21 cellular contexts compared by ENCODE assay signal in genomic region chr12:6919588-6919987, GRCh38. TPM values are rescaled to one million over a fixed set of nuclear protein-coding genes. Genes with fewer than 3 reads are reported as not detected.
DNase-seq lines count a peak whose midpoint lies in the region; ATAC-seq, FAIRE-seq and TF ChIP-seq lines count a peak whose summit lies in the region.
"Had no signal": no experiment of that assay in that cellular context is flagged by ENCODE, and none has a peak within 500 bp of the region (broad histone marks: within the 10 kb centered on the region; RNA-seq: fewer than 3 reads in every experiment).

No MANE protein-coding gene starts in this region.

- peak overlapping the region; percentile 9 for H3K27ac Mint-ChIP-seq in endodermal cell

- no peak for TF ChIP-seq RAD21 in HepG2 (CRISPR knock-in tag; IDR thresholded peaks at IDR 0.05)

- intact Hi-C loops in HepG2 (cut with micrococcal nuclease; ENCODE audit: unreplicated experiment) (no loop called here), right lobe of liver (cut with DNase I) (no loop called here), aorta (cut with DNase I) (no loop called here)

- H3K27ac ChIP-seq in HepG2 (ENCODE audit: extremely low read length, insufficient read depth, low read length) (no peak overlapping the region), right lobe of liver (no peak overlapping the region), endodermal cell (ENCODE audit: low read depth, low read length) (no peak overlapping the region), aorta (ENCODE audit: low read depth in 1 of 2, low read length in 2 of 2) (no peak overlapping the region)

- no peak for TF ChIP-seq EP300 in HepG2 (IDR thresholded peaks at IDR 0.05; ENCODE audit: low read depth in 2 of 2, low read length in 2 of 2)
- no peak for TF ChIP-seq EP300 in HepG2 (CRISPR knock-in tag; IDR thresholded peaks at IDR 0.05; ENCODE audit: borderline replicate concordance)

- no peak overlapping the region for H3K4me3 ChIP-seq in HepG2 (replicated peaks in 1 of 3; ENCODE audit: insufficient read depth in 1 of 3, low read depth in 2 of 3, low read length in 3 of 3)
- no peak overlapping the region for H3K4me3 ChIP-seq in right lobe of liver
- no peak overlapping the region for H3K4me3 ChIP-seq in endodermal cell (ENCODE audit: low read length)
- no peak overlapping the region for H3K4me3 ChIP-seq in aorta (ENCODE audit: low read length in 2 of 2)

- ATAC-seq in HepG2 (no peak), right lobe of liver (no peak), aorta (ENCODE audit: low FRiP score) (no peak), esophagus mucosa (no peak), HG03280 (IDR thresholded peaks at IDR 0.05; ENCODE audit: unreplicated experiment) (no peak)

- 95% methylated on average over 7 of the region's 7 CpGs for WGBS in HepG2 (ENCODE audit: low lambda C conversion rate)
- WGBS in right lobe of liver (ENCODE audit: insufficient coverage, low coverage, low lambda C conversion rate, missing lambda C conversion rate), result 51% methylated on average over 7 of the region's 7 CpGs
- WGBS in endodermal cell (ENCODE audit: insufficient coverage in 1 of 2, insufficient read length in 1 of 2), 2 experiments, result 60 to 88% methylated on average over 3 to 7 of the region's 7 CpGs
- WGBS in aorta, 2 donors, result 70 to 71% methylated on average over 7 of the region's 7 CpGs

- TF ChIP-seq CTCF in HepG2 (CRISPR knock-in tag; IDR thresholded peaks at IDR 0.05), result no peak
- no peak for TF ChIP-seq CTCF in right lobe of liver (IDR thresholded peaks at IDR 0.05)
- TF ChIP-seq CTCF in endodermal cell (conservative IDR thresholded peaks at IDR 0.05), result peak; percentile 47

- H2AFZ ChIP-seq in HepG2 (ENCODE audit: low read length), result no peak overlapping the region

- CTCF ChIA-PET in HepG2 (lab: Yijun Ruan, JAX; ENCODE audit: low intra/inter-chr PET ratio, low total read pairs), result no interaction called here

- no peak for FAIRE-seq in HepG2 (lab: Jason Lieb, UNC)
- FAIRE-seq: endometrium had no signal

- POLR2A ChIA-PET in HepG2 (lab: Yijun Ruan, JAX), result no interaction called here

- H3K4me1 Mint-ChIP-seq in endodermal cell, result peaks cover 35% of the 10 kb centered on the region

- H4K20me1 ChIP-seq in HepG2 (ENCODE audit: insufficient read depth, low read length), result no peaks in the 10 kb centered on the region

- H3K4me2 ChIP-seq in HepG2 (ENCODE audit: low read depth, low read length), result no peak overlapping the region

- no peaks in the 10 kb centered on the region for H3K9me3 Mint-ChIP-seq in endodermal cell

- H3K9ac ChIP-seq in HepG2 (ENCODE audit: insufficient read depth, low read depth, low read length), result no peak overlapping the region
- no peak overlapping the region for H3K9ac ChIP-seq in endodermal cell (ENCODE audit: extremely low read depth, low read length, poor library complexity, severe bottlenecking)

- TF ChIP-seq POLR2A in HepG2 (IDR thresholded peaks at IDR 0.05; ENCODE audit: insufficient read depth in 1 of 2, low read depth in 2 of 2, low read length in 2 of 2), result no peak
- no peak for TF ChIP-seq POLR2A in right lobe of liver (IDR thresholded peaks at IDR 0.05)

- peaks cover 26% of the 10 kb centered on the region for H3K4me1 ChIP-seq in HepG2 (ENCODE audit: insufficient read depth, low read length)
- peaks cover 0 to 10% (median 1%) of the 10 kb centered on the region in 4 donors for H3K4me1 ChIP-seq in right lobe of liver
- no peaks in the 10 kb centered on the region for H3K4me1 ChIP-seq in endodermal cell (ENCODE audit: control insufficient read depth, insufficient read depth, low read length)
- no peaks in the 10 kb centered on the region for H3K4me1 ChIP-seq in aorta (ENCODE audit: control insufficient read depth in 1 of 2, insufficient read depth in 2 of 2, low read length in 2 of 2)

- no peak overlapping the region for H3K4me3 Mint-ChIP-seq in endodermal cell

- no TSS peak for BruUV-seq in HepG2 (replicated peaks; lab: Mats Ljungman, UMichigan)

- no peaks in the 10 kb centered on the region for H3K27me3 ChIP-seq in HepG2 (ENCODE audit: control insufficient read depth in 1 of 2, insufficient read depth in 2 of 2, low read length in 2 of 2)
- H3K27me3 ChIP-seq in right lobe of liver, result no peaks in the 10 kb centered on the region
- H3K27me3 ChIP-seq in endodermal cell (ENCODE audit: control insufficient read depth, insufficient read depth, low read length, poor library complexity, severe bottlenecking), result peaks cover 8% of the 10 kb centered on the region
- H3K27me3 ChIP-seq in aorta (ENCODE audit: control insufficient read depth in 1 of 2, insufficient read depth in 2 of 2, low read length in 1 of 2), result no peaks in the 10 kb centered on the region

- H3K79me2 ChIP-seq in HepG2 (ENCODE audit: insufficient read depth, low read length), result peaks cover 15% of the 10 kb centered on the region

- H3K36me3 ChIP-seq in HepG2 (replicated peaks in 1 of 2; ENCODE audit: control insufficient read depth in 1 of 2, insufficient read depth in 2 of 2, low read length in 2 of 2) (peaks cover 5 to 36% of the 10 kb centered on the region in 2 experiments; a peak in 3 of 5 replicates), right lobe of liver (no peaks in the 10 kb centered on the region), endodermal cell (ENCODE audit: control insufficient read depth, insufficient read depth, low read length) (peaks cover 6% of the 10 kb centered on the region), aorta (ENCODE audit: control insufficient read depth in 1 of 2, insufficient read depth in 2 of 2, low read length in 1 of 2) (no peaks in the 10 kb centered on the region)

- H3K9me3 ChIP-seq in HepG2 (ENCODE audit: low read length), result no peaks in the 10 kb centered on the region
- no peaks in the 10 kb centered on the region for H3K9me3 ChIP-seq in right lobe of liver
- H3K9me3 ChIP-seq in endodermal cell (ENCODE audit: control insufficient read depth, low read length), result no peaks in the 10 kb centered on the region
- H3K9me3 ChIP-seq in aorta (ENCODE audit: control insufficient read depth, low read length), result no peaks in the 10 kb centered on the region

- in situ Hi-C loops in HepG2 (cut with HindIII; ENCODE audit: extremely low pct_ligation_motif_present, low pct_unique_long_range_greater_than_20kb), result no loop called here

- H3K27me3 Mint-ChIP-seq in endodermal cell (ENCODE audit: insufficient read depth), result peaks cover 17% of the 10 kb centered on the region

- DNase-seq in HepG2 (ENCODE audit: low spot score) (no peak), right lobe of liver (no peak), UCSD-AML1 (lab: John Stamatoyannopoulos, UW; ENCODE audit: unreplicated experiment) (peak; percentile 32), endodermal cell (peak; percentile 61), aorta (peak; percentile 27 to 31), NCI-H1694 treated with DMSO at 0.1 percent for 48 hours (lab: John Stamatoyannopoulos, UW) (no peak)
- DNase-seq: activated CD4-positive, alpha-beta T cell treated with anti-CD3 and anti-CD28 coated beads, Interleukin-2, amount 50 U/mL, for 1 hour; activated gamma-delta T cell treated with Interleukin-2 at 50 U/mL for 16 hours; central memory CD4-positive, alpha-beta T cell; DMS153; HCEC 1CT; kidney glomerular epithelial cell; NCI-H2081 treated with DMSO at 0.1 percent for 48 hours; stimulated activated CD4-positive, alpha-beta T cell treated with anti-CD3 and anti-CD28 coated beads, Interleukin-12 subunit alpha, Interleukin-12 subunit beta, amount 100 ng/mL, for 4 hours had no signal

- H3K36me3 Mint-ChIP-seq in endodermal cell (ENCODE audit: low read depth), result peaks cover 38% of the 10 kb centered on the region

RNA-seq across cellular contexts. Expression of gene ENO2, which starts 5.2 kb away (rescaled TPM):
- total RNA-seq in HepG2 (2016; rRNA removed; fragmentation: Illumina TruSeq; extraction: Trizol) (15.9 and 19.3 TPM in 2 replicates), right lobe of liver (1 to 10 TPM; 1.1 to 9.3 (median 2.0) TPM), endodermal cell (100 to 1,000 TPM; 104 to 139 TPM), aorta (10 to 100 TPM; 59.0 to 79.5 TPM), esophagus mucosa (3.7 TPM)
- total RNA-seq in HepG2 (2016; cell fraction: cytosol; rRNA removed; fragmentation: Illumina TruSeq; extraction: Trizol; ENCODE audit: low read depth), result 5.8 and 6.3 TPM in 2 replicates
- total RNA-seq in HepG2 (2016; cell fraction: insoluble cytoplasmic fraction; rRNA removed; fragmentation: Illumina TruSeq; extraction: Trizol), result 12.7 and 19.8 TPM in 2 replicates
- 7.9 and 8.5 TPM in 2 replicates for total RNA-seq in HepG2 (2016; cell fraction: membrane; rRNA removed; fragmentation: Illumina TruSeq; extraction: Trizol)
- 21.7 and 25.4 TPM in 2 replicates for total RNA-seq in HepG2 (2016; cell fraction: nucleus; rRNA removed; fragmentation: Illumina TruSeq; extraction: Trizol)
- polyA plus RNA-seq in HepG2 (2011; rRNA removed) (136 and 144 TPM in 2 replicates), aorta (100 to 1,000 TPM in 1 of 2 donors, 10 to 100 TPM in 1; 14.7 to 116 TPM)
- polyA plus RNA-seq in HepG2 (2011; cell fraction: cytosol; rRNA removed), result 105 and 112 TPM in 2 replicates
- polyA plus RNA-seq in HepG2 (2011; cell fraction: nucleus; rRNA removed), result 451 and 486 TPM in 2 replicates
- 102 and 116 TPM in 2 replicates for polyA plus RNA-seq in HepG2 (2012)
- polyA plus RNA-seq in HepG2 (2016; cell fraction: cytosol; fragmentation: Illumina TruSeq; extraction: Trizol; ENCODE audit: low read depth), result 3.6 and 3.8 TPM in 2 replicates
- 18.2 and 20.1 TPM in 2 replicates for polyA plus RNA-seq in HepG2 (2016; cell fraction: insoluble cytoplasmic fraction; fragmentation: Illumina TruSeq; extraction: Trizol; ENCODE audit: low read depth)
- polyA plus RNA-seq in HepG2 (2016; cell fraction: membrane; fragmentation: Illumina TruSeq; extraction: Trizol; ENCODE audit: low read depth), result 7.1 and 7.2 TPM in 2 replicates
- polyA plus RNA-seq in HepG2 (2016; cell fraction: nucleus; fragmentation: Illumina TruSeq; extraction: Trizol; ENCODE audit: insufficient read depth, low read depth), result 89.6 and 99.9 TPM in 2 replicates
- polyA minus RNA-seq in HepG2 (2011; rRNA and poly(A)+ RNA removed; ENCODE audit: low replicate concordance), result 23.5 and 92.8 TPM in 2 replicates
- 35.6 and 39.9 TPM in 2 replicates for polyA minus RNA-seq in HepG2 (2011; cell fraction: cytosol; rRNA and poly(A)+ RNA removed)
- 44.7 and 52.6 TPM in 2 replicates for polyA minus RNA-seq in HepG2 (2011; cell fraction: nucleus; rRNA and poly(A)+ RNA removed)
- polyA plus RNA-seq in endodermal cell (2013, experiment 1 of 2), result 137 TPM
- polyA plus RNA-seq in endodermal cell (2013, experiment 2 of 2), result 107 TPM

RNA-seq across cellular contexts. Expression of gene ATN1, which starts 8.2 kb away (rescaled TPM):
- 2.1 TPM in 2 replicates for total RNA-seq in HepG2 (2016; rRNA removed; fragmentation: Illumina TruSeq; extraction: Trizol)
- total RNA-seq in HepG2 (2016; cell fraction: cytosol; rRNA removed; fragmentation: Illumina TruSeq; extraction: Trizol; ENCODE audit: low read depth), result 0.97 and 1.4 TPM in 2 replicates
- 1.8 and 2.3 TPM in 2 replicates for total RNA-seq in HepG2 (2016; cell fraction: insoluble cytoplasmic fraction; rRNA removed; fragmentation: Illumina TruSeq; extraction: Trizol)
- total RNA-seq in HepG2 (2016; cell fraction: membrane; rRNA removed; fragmentation: Illumina TruSeq; extraction: Trizol), result 3.1 and 3.4 TPM in 2 replicates
- total RNA-seq in HepG2 (2016; cell fraction: nucleus; rRNA removed; fragmentation: Illumina TruSeq; extraction: Trizol), result 3.3 and 4.6 TPM in 2 replicates
- 8.6 and 10.7 TPM in 2 replicates for polyA plus RNA-seq in HepG2 (2011; rRNA removed)
- 3.5 and 4.5 TPM in 2 replicates for polyA plus RNA-seq in HepG2 (2011; cell fraction: cytosol; rRNA removed)
- polyA plus RNA-seq in HepG2 (2011; cell fraction: nucleus; rRNA removed), result 50.2 and 56.9 TPM in 2 replicates
- polyA plus RNA-seq in HepG2 (2012), result 20.6 and 31.4 TPM in 2 replicates
- 8.7 and 9.0 TPM in 2 replicates for polyA plus RNA-seq in HepG2 (2016; cell fraction: cytosol; fragmentation: Illumina TruSeq; extraction: Trizol; ENCODE audit: low read depth)
- polyA plus RNA-seq in HepG2 (2016; cell fraction: insoluble cytoplasmic fraction; fragmentation: Illumina TruSeq; extraction: Trizol; ENCODE audit: low read depth), result 13.6 and 21.5 TPM in 2 replicates
- 11.0 and 15.3 TPM in 2 replicates for polyA plus RNA-seq in HepG2 (2016; cell fraction: membrane; fragmentation: Illumina TruSeq; extraction: Trizol; ENCODE audit: low read depth)
- polyA plus RNA-seq in HepG2 (2016; cell fraction: nucleus; fragmentation: Illumina TruSeq; extraction: Trizol; ENCODE audit: insufficient read depth, low read depth), result 41.0 and 44.9 TPM in 2 replicates
- 13.5 and 19.8 TPM in 2 replicates for polyA minus RNA-seq in HepG2 (2011; rRNA and poly(A)+ RNA removed; ENCODE audit: low replicate concordance)
- polyA minus RNA-seq in HepG2 (2011; cell fraction: cytosol; rRNA and poly(A)+ RNA removed), result 10.4 and 11.3 TPM in 2 replicates
- polyA minus RNA-seq in HepG2 (2011; cell fraction: nucleus; rRNA and poly(A)+ RNA removed), result 11.7 and 14.7 TPM in 2 replicates
- 10 to 100 TPM in 5 of 6 experiments, 1 to 10 TPM in 1; 9.2 to 24.1 (median 16.8) TPM for total RNA-seq in right lobe of liver
- 100 to 1,000 TPM; 111 to 244 TPM for total RNA-seq in endodermal cell
- 157 TPM for polyA plus RNA-seq in endodermal cell (2013, experiment 1 of 2)
- polyA plus RNA-seq in endodermal cell (2013, experiment 2 of 2), result 139 TPM
- total RNA-seq in aorta, result 100 to 1,000 TPM; 138 to 146 TPM
- 100 to 1,000 TPM in 1 of 2 donors, 10 to 100 TPM in 1; 22.7 to 149 TPM for polyA plus RNA-seq in aorta
- 29.1 TPM for total RNA-seq in esophagus mucosa

RNA-seq across cellular contexts. Expression of gene LRRC23, which starts 15.0 kb away (rescaled TPM):
- total RNA-seq in HepG2 (2016; rRNA removed; fragmentation: Illumina TruSeq; extraction: Trizol) (6.0 and 6.7 TPM in 2 replicates), right lobe of liver (1 to 10 TPM in 5 of 6 experiments, under 1 TPM in 1; 0.93 to 4.3 (median 2.6) TPM), endodermal cell (10 to 100 TPM in 1 of 2 donors, 1 to 10 TPM in 1; 7.8 to 11.5 TPM), aorta (10 to 100 TPM in 1 of 2 donors, 1 to 10 TPM in 1; 5.3 to 11.2 TPM), esophagus mucosa (3.2 TPM)
- 2.5 and 3.3 TPM in 2 replicates for total RNA-seq in HepG2 (2016; cell fraction: cytosol; rRNA removed; fragmentation: Illumina TruSeq; extraction: Trizol; ENCODE audit: low read depth)
- 5.1 and 7.7 TPM in 2 replicates for total RNA-seq in HepG2 (2016; cell fraction: insoluble cytoplasmic fraction; rRNA removed; fragmentation: Illumina TruSeq; extraction: Trizol)
- total RNA-seq in HepG2 (2016; cell fraction: membrane; rRNA removed; fragmentation: Illumina TruSeq; extraction: Trizol), result 5.0 and 6.0 TPM in 2 replicates
- total RNA-seq in HepG2 (2016; cell fraction: nucleus; rRNA removed; fragmentation: Illumina TruSeq; extraction: Trizol), result 4.0 and 5.4 TPM in 2 replicates
- polyA plus RNA-seq in HepG2 (2011; rRNA removed) (6.2 and 7.8 TPM in 2 replicates), aorta (10 to 100 TPM; 16.8 to 20.8 TPM)
- 5.2 TPM in 2 replicates for polyA plus RNA-seq in HepG2 (2011; cell fraction: cytosol; rRNA removed)
- 14.3 and 20.8 TPM in 2 replicates for polyA plus RNA-seq in HepG2 (2011; cell fraction: nucleus; rRNA removed)
- 5.3 and 6.9 TPM in 2 replicates for polyA plus RNA-seq in HepG2 (2012)
- polyA plus RNA-seq in HepG2 (2016; cell fraction: cytosol; fragmentation: Illumina TruSeq; extraction: Trizol; ENCODE audit: low read depth), result 3.0 and 3.1 TPM in 2 replicates
- polyA plus RNA-seq in HepG2 (2016; cell fraction: insoluble cytoplasmic fraction; fragmentation: Illumina TruSeq; extraction: Trizol; ENCODE audit: low read depth), result 6.4 and 8.2 TPM in 2 replicates
- 5.2 TPM in 2 replicates for polyA plus RNA-seq in HepG2 (2016; cell fraction: membrane; fragmentation: Illumina TruSeq; extraction: Trizol; ENCODE audit: low read depth)
- polyA plus RNA-seq in HepG2 (2016; cell fraction: nucleus; fragmentation: Illumina TruSeq; extraction: Trizol; ENCODE audit: insufficient read depth, low read depth), result 7.8 and 11.0 TPM in 2 replicates
- 5.6 and 8.7 TPM in 2 replicates for polyA minus RNA-seq in HepG2 (2011; rRNA and poly(A)+ RNA removed; ENCODE audit: low replicate concordance)
- polyA minus RNA-seq in HepG2 (2011; cell fraction: cytosol; rRNA and poly(A)+ RNA removed), result 1.3 and 2.2 TPM in 2 replicates
- 9.1 and 14.9 TPM in 2 replicates for polyA minus RNA-seq in HepG2 (2011; cell fraction: nucleus; rRNA and poly(A)+ RNA removed)
- polyA plus RNA-seq in endodermal cell (2013, experiment 1 of 2), result 12.5 TPM
- 8.9 TPM for polyA plus RNA-seq in endodermal cell (2013, experiment 2 of 2)

RNA-seq across cellular contexts. Expression of gene RNU7-1, which starts 24.0 kb away (rescaled TPM):
- total RNA-seq in HepG2 (2016; rRNA removed; fragmentation: Illumina TruSeq; extraction: Trizol) (not detected in 2 replicates), right lobe of liver (not detected), endodermal cell (not detected), aorta (not detected), esophagus mucosa (not detected)
- total RNA-seq in HepG2 (2016; cell fraction: cytosol; rRNA removed; fragmentation: Illumina TruSeq; extraction: Trizol; ENCODE audit: low read depth), result not detected in 2 replicates
- not detected in 2 replicates for total RNA-seq in HepG2 (2016; cell fraction: insoluble cytoplasmic fraction; rRNA removed; fragmentation: Illumina TruSeq; extraction: Trizol)
- total RNA-seq in HepG2 (2016; cell fraction: membrane; rRNA removed; fragmentation: Illumina TruSeq; extraction: Trizol), result not detected in 2 replicates
- total RNA-seq in HepG2 (2016; cell fraction: nucleus; rRNA removed; fragmentation: Illumina TruSeq; extraction: Trizol), result not detected in 2 replicates
- polyA plus RNA-seq in HepG2 (2011; rRNA removed) (not detected in 2 replicates), aorta (not detected)
- polyA plus RNA-seq in HepG2 (2011; cell fraction: cytosol; rRNA removed), result not detected in 2 replicates
- not detected in 2 replicates for polyA plus RNA-seq in HepG2 (2011; cell fraction: nucleus; rRNA removed)
- not detected in 2 replicates for polyA plus RNA-seq in HepG2 (2012)
- polyA plus RNA-seq in HepG2 (2016; cell fraction: cytosol; fragmentation: Illumina TruSeq; extraction: Trizol; ENCODE audit: low read depth), result not detected in 2 replicates
- polyA plus RNA-seq in HepG2 (2016; cell fraction: insoluble cytoplasmic fraction; fragmentation: Illumina TruSeq; extraction: Trizol; ENCODE audit: low read depth), result not detected in 2 replicates
- polyA plus RNA-seq in HepG2 (2016; cell fraction: membrane; fragmentation: Illumina TruSeq; extraction: Trizol; ENCODE audit: low read depth), result not detected in 2 replicates
- polyA plus RNA-seq in HepG2 (2016; cell fraction: nucleus; fragmentation: Illumina TruSeq; extraction: Trizol; ENCODE audit: insufficient read depth, low read depth), result not detected in 2 replicates
- polyA minus RNA-seq in HepG2 (2011; rRNA and poly(A)+ RNA removed; ENCODE audit: low replicate concordance), result not detected in 2 replicates
- polyA minus RNA-seq in HepG2 (2011; cell fraction: cytosol; rRNA and poly(A)+ RNA removed), result not detected in 2 replicates
- polyA minus RNA-seq in HepG2 (2011; cell fraction: nucleus; rRNA and poly(A)+ RNA removed), result not detected in 2 replicates
- polyA plus RNA-seq in endodermal cell (2013, experiment 1 of 2), result not detected
- not detected for polyA plus RNA-seq in endodermal cell (2013, experiment 2 of 2)
- total RNA-seq: mucosa of gallbladder; RPMI7951; subcutaneous adipose tissue; T-helper 1 cell treated with Interleukin-12 subunit alpha and Interleukin-12 subunit beta and Interleukin-4 antibody, amounts not matched to agents 30 ng/mL and 1 ng/mL, for 36 hours had no signal

RNA-seq across cellular contexts. Expression of gene C12orf57, which starts 24.2 kb away (rescaled TPM):
- total RNA-seq in HepG2 (2016; rRNA removed; fragmentation: Illumina TruSeq; extraction: Trizol) (84.0 and 89.7 TPM in 2 replicates), right lobe of liver (100 to 1,000 TPM in 2 of 6 experiments, 10 to 100 TPM in 4; 47.6 to 189 (median 70.5) TPM), endodermal cell (100 to 1,000 TPM; 141 to 257 TPM), aorta (100 to 1,000 TPM; 197 to 233 TPM), esophagus mucosa (84.0 TPM)
- 98.3 and 102 TPM in 2 replicates for total RNA-seq in HepG2 (2016; cell fraction: cytosol; rRNA removed; fragmentation: Illumina TruSeq; extraction: Trizol; ENCODE audit: low read depth)
- total RNA-seq in HepG2 (2016; cell fraction: insoluble cytoplasmic fraction; rRNA removed; fragmentation: Illumina TruSeq; extraction: Trizol), result 84.2 and 105 TPM in 2 replicates
- 106 and 113 TPM in 2 replicates for total RNA-seq in HepG2 (2016; cell fraction: membrane; rRNA removed; fragmentation: Illumina TruSeq; extraction: Trizol)
- total RNA-seq in HepG2 (2016; cell fraction: nucleus; rRNA removed; fragmentation: Illumina TruSeq; extraction: Trizol), result 42.1 and 43.4 TPM in 2 replicates
- polyA plus RNA-seq in HepG2 (2011; rRNA removed) (287 and 302 TPM in 2 replicates), aorta (1,000 to 10,000 TPM in 1 of 2 donors, 100 to 1,000 TPM in 1; 849 to 1,017 TPM)
- 405 and 458 TPM in 2 replicates for polyA plus RNA-seq in HepG2 (2011; cell fraction: cytosol; rRNA removed)
- 151 and 164 TPM in 2 replicates for polyA plus RNA-seq in HepG2 (2011; cell fraction: nucleus; rRNA removed)
- 75.2 and 129 TPM in 2 replicates for polyA plus RNA-seq in HepG2 (2012)
- polyA plus RNA-seq in HepG2 (2016; cell fraction: cytosol; fragmentation: Illumina TruSeq; extraction: Trizol; ENCODE audit: low read depth), result 86.1 and 87.7 TPM in 2 replicates
- polyA plus RNA-seq in HepG2 (2016; cell fraction: insoluble cytoplasmic fraction; fragmentation: Illumina TruSeq; extraction: Trizol; ENCODE audit: low read depth), result 98.5 and 104 TPM in 2 replicates
- 96.1 and 98.2 TPM in 2 replicates for polyA plus RNA-seq in HepG2 (2016; cell fraction: membrane; fragmentation: Illumina TruSeq; extraction: Trizol; ENCODE audit: low read depth)
- polyA plus RNA-seq in HepG2 (2016; cell fraction: nucleus; fragmentation: Illumina TruSeq; extraction: Trizol; ENCODE audit: insufficient read depth, low read depth), result 57.2 and 57.4 TPM in 2 replicates
- 93.0 and 145 TPM in 2 replicates for polyA minus RNA-seq in HepG2 (2011; rRNA and poly(A)+ RNA removed; ENCODE audit: low replicate concordance)
- 36.8 and 41.7 TPM in 2 replicates for polyA minus RNA-seq in HepG2 (2011; cell fraction: cytosol; rRNA and poly(A)+ RNA removed)
- polyA minus RNA-seq in HepG2 (2011; cell fraction: nucleus; rRNA and poly(A)+ RNA removed), result 37.5 and 38.8 TPM in 2 replicates
- 219 TPM for polyA plus RNA-seq in endodermal cell (2013, experiment 1 of 2)
- 218 TPM for polyA plus RNA-seq in endodermal cell (2013, experiment 2 of 2)

Comparison
In these comparisons a context has a peak if more than half of its experiments do, and no peak if none do; other contexts are left out.
1. DNase-seq: peak in UCSD-AML1 (single experiment), endodermal cell (single experiment) and aorta (2 of 2); none in HepG2 (single experiment), right lobe of liver (0 of 3) and NCI-H1694 treated with DMSO at 0.1 percent for 48 hours (single experiment).